Comparison of ENCODE assay signal across 14 cellular contexts in the genomic region with DNA sequence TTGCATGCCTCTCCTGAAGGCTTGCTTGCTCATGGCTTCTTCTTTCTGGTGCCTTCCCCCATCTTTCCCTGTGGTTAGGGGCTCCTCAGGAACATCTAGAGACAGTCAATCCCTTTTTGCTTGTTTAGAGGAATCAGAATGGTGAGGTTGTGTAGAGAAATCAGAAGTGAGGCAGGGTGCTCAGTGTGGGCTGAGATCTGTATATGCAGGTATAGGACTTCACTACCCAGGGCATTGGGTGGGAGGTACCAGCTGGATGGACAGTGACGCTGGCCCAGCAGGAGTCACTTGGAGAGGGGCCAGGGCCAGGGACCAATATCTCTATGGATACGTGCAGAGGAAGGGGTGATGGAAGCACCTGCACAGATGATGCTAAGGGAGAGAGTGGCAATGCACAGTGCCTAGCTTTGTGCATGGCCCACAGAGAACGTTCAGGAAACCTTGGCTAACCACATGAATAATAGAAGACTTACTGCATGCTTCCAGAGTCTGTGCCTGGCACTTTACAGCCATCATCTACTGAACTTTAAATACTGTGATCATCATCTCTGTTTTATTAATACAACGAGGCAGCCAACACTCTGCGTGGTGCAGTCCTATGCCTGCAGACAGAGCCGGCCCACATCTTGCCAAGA.
"Had no signal": no experiment of that assay in that cellular context is flagged by ENCODE, and none has a peak within 500 bp of the region (broad histone marks: within the 10 kb centered on the region; RNA-seq: fewer than 3 reads in every experiment).

No MANE protein-coding gene starts in this region.

- H3K27ac Mint-ChIP-seq: naive B cell, neural progenitor cell had no signal

- H2AFZ ChIP-seq: neural progenitor cell had no signal

- H3K4me1 ChIP-seq: ascending aorta, neural progenitor cell, right lobe of liver, thyroid gland, uterus had no signal

- ATAC-seq: right lobe of liver had no signal

- H3K27me3 ChIP-seq: ascending aorta, neural progenitor cell, ovary, right lobe of liver, thyroid gland, uterus had no signal

- H3K4me3 ChIP-seq: ascending aorta, neural progenitor cell, ovary, right lobe of liver, smooth muscle cell, thyroid gland, uterus had no signal

- H3K4me2 ChIP-seq: neural progenitor cell, smooth muscle cell had no signal

- H3K27me3 Mint-ChIP-seq: naive B cell had no signal

- H3K9ac ChIP-seq: neural progenitor cell had no signal

- H3K4me1 Mint-ChIP-seq: naive B cell had no signal

- H3K9me3 ChIP-seq: ascending aorta, ovary, right lobe of liver, thyroid gland, uterus had no signal

- H3K36me3 ChIP-seq: ascending aorta, neural progenitor cell, ovary, right lobe of liver, thyroid gland, uterus had no signal

- H3K27ac ChIP-seq: ascending aorta, neural progenitor cell, ovary, right lobe of liver, thyroid gland, uterus had no signal

- FAIRE-seq: bronchial epithelial cell, islet of Langerhans had no signal

- H3K4me3 Mint-ChIP-seq: naive B cell, neural progenitor cell had no signal

- H3K9me3 Mint-ChIP-seq: naive B cell, neural progenitor cell had no signal

- DNase-seq: activated CD4-positive, alpha-beta T cell treated with anti-CD3 and anti-CD28 coated beads, Interleukin-2, amount 50 U/mL, for 4 hours; activated CD4-positive, CD25-positive, alpha-beta regulatory T cell treated with anti-CD3 and anti-CD28 coated beads, Interleukin-2, amount 50 U/mL, for 72 hours; activated naive CD4-positive, alpha-beta T cell; activated T-cell treated with anti-CD3 and anti-CD28 coated beads for 4 hours; naive B cell; ovary; right lobe of liver; thyroid gland; uterus had no signal
